Comparison of ENCODE assay signal across 16 cellular contexts in genomic region chr15:70353606-70354259, GRCh38.
"Had no signal": no experiment of that assay in that cellular context is flagged by ENCODE, and none has a peak within 500 bp of the region (broad histone marks: within the 10 kb centered on the region; RNA-seq: fewer than 3 reads in every experiment).

No MANE protein-coding gene starts in this region.

- DNase-seq: activated CD4-positive, alpha-beta memory T cell treated with anti-CD3 and anti-CD28 coated beads, Interleukin-2, amount 10 ng/mL, durations not matched to agents 7 days and 5 days; activated CD4-positive, alpha-beta T cell treated with anti-CD3 and anti-CD28 coated beads for 36 hours; activated CD8-positive, alpha-beta memory T cell treated with anti-CD3 and anti-CD28 coated beads, Interleukin-2, amount 50 U/mL, for 48 hours; dorsolateral prefrontal cortex; immature natural killer cell; left colon; mammary epithelial cell; natural killer cell; occipital lobe; stimulated activated CD4-positive, alpha-beta T cell treated with anti-CD3 and anti-CD28 coated beads, Interleukin-2, amount 100 ng/mL, for 48 hours; stimulated activated naive CD8-positive, alpha-beta T cell treated with anti-CD3 and anti-CD28 coated beads, Interleukin-15, Interleukin-2, amounts not matched to agents 100 U/mL and 50 U/mL, for 24 hours; T-cell; T1000; upper lobe of left lung had no signal

- H3K27me3 ChIP-seq: upper lobe of left lung had no signal

- H3K27ac ChIP-seq: dorsolateral prefrontal cortex, esophagus muscularis mucosa, upper lobe of left lung had no signal

- H3K9me3 ChIP-seq: esophagus muscularis mucosa, upper lobe of left lung had no signal

- ATAC-seq: activated CD4-positive, alpha-beta T cell treated with anti-CD3 and anti-CD28 coated beads for 36 hours; activated T-helper 17 cell treated with anti-CD3 and anti-CD28 coated beads, Interleukin-2, amount 50 U/mL, for 72 hours; left colon; natural killer cell; stimulated activated naive CD8-positive, alpha-beta T cell treated with anti-CD3 and anti-CD28 coated beads, Interleukin-15, Interleukin-2, amounts not matched to agents 100 U/mL and 50 U/mL, for 24 hours; T-cell had no signal

- H3K4me3 ChIP-seq: dorsolateral prefrontal cortex, esophagus muscularis mucosa, upper lobe of left lung had no signal

- H3K36me3 ChIP-seq: esophagus muscularis mucosa, upper lobe of left lung had no signal
